ENCODE assay signal across 20 cellular contexts in the genomic region with DNA sequence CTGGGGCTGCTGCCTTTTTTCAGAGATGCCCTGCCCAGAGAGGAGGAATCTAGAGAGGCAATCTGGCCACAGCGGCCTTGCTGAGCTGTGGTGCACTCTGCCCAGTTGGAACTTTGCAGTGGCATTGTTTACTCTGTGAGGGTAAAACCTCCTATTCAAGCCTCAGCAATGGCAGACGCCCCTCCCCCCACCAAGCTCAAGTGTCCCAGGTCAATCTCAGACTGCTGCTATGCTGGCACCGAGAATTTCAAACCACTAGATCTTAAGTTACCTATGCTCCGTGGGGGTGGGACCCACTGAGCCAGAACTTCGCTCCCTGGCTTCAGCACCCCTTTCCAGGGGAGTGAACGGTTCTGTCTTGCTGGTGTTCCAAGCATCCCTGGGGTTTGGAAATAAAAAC.
"Had no signal": no experiment of that assay in that cellular context is flagged by ENCODE, and none has a peak within 500 bp of the region (broad histone marks: within the 10 kb centered on the region; RNA-seq: fewer than 3 reads in every experiment).

No MANE protein-coding gene starts in this region.

- H3K27ac ChIP-seq: esophagus muscularis mucosa, left ventricle myocardium inferior, skin epidermis, transverse colon, uterus, VCaP had no signal

- H3K36me3 ChIP-seq: uterus had no signal

- H3K9me3 ChIP-seq: transverse colon, uterus had no signal

- DNase-seq: activated CD4-positive, alpha-beta T cell treated with anti-CD3 and anti-CD28 coated beads for 1 hour; activated CD8-positive, alpha-beta memory T cell treated with anti-CD3 and anti-CD28 coated beads for 24 hours; activated gamma-delta T cell; activated T-cell treated with anti-CD3 and anti-CD28 coated beads, Interleukin-2, amount 50 U/mL, for 72 hours; cerebellar nuclear complex; effector CD8-positive, alpha-beta T cell; islet precursor cell; left ventricle myocardium inferior; naive thymus-derived CD8-positive, alpha-beta T cell; occipital lobe; right cardiac atrium; T-helper 2 cell; transverse colon; uterus had no signal

- H3K4me1 ChIP-seq: esophagus muscularis mucosa, left ventricle myocardium inferior, transverse colon, uterus had no signal

- H3K27me3 ChIP-seq: esophagus muscularis mucosa, transverse colon, uterus had no signal

- H3K4me3 ChIP-seq: esophagus muscularis mucosa, left ventricle myocardium inferior, skin epidermis, transverse colon, uterus had no signal

- FAIRE-seq: bronchial epithelial cell, endothelial cell of umbilical vein had no signal

- ATAC-seq: activated naive CD4-positive, alpha-beta T cell treated with anti-CD3 and anti-CD28 coated beads, Interleukin-2, amount 50 U/mL, for 72 hours; activated T-cell treated with anti-CD3 and anti-CD28 coated beads, Interleukin-2, amount 50 U/mL, for 72 hours; naive thymus-derived CD8-positive, alpha-beta T cell; right cardiac atrium had no signal
